In the genomic region with DNA sequence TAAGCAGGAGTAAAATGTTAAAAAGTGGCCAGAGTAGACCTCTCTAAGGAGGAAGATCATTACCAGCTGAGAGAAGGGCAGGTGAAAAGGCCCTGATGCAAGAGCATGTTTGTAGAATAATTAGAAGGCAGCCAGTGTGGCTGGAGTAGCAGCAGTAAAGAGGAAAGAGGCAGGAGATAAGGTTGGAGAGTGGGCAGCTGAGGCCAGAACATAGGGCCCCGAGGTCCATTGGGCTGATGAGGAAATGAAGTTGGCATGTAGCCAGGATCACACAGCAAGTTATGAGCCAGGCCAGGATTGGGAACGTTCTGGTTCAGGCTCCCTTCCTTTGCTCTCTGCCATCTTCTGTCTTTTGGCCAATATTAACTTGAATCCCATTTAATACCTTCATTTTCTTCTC, we compare ENCODE assay signal across 1 cellular context.
TF ChIP-seq lines count a peak whose summit lies in the region.

No MANE protein-coding gene starts in this region.

TF ChIP-seq in SK-N-SH treated with all-trans-retinoic acid at 6 μM for 48 hours, 23 proteins besides CTCF, POLR2A, EP300 and RAD21 (continued from another document):
- TF ChIP-seq, protein P1, sequence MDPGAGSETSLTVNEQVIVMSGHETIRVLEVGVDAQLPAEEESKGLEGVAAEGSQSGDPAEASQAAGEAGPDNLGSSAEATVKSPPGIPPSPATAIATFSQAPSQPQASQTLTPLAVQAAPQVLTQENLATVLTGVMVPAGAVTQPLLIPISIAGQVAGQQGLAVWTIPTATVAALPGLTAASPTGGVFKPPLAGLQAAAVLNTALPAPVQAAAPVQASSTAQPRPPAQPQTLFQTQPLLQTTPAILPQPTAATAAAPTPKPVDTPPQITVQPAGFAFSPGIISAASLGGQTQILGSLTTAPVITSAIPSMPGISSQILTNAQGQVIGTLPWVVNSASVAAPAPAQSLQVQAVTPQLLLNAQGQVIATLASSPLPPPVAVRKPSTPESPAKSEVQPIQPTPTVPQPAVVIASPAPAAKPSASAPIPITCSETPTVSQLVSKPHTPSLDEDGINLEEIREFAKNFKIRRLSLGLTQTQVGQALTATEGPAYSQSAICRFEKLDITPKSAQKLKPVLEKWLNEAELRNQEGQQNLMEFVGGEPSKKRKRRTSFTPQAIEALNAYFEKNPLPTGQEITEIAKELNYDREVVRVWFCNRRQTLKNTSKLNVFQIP (CRISPR knock-in tag; IDR thresholded peaks at IDR 0.05; ENCODE audit: borderline replicate concordance, low read depth) = no peak
- TF ChIP-seq SNAI2 (CRISPR knock-in tag; IDR thresholded peaks at IDR 0.05) = no peak
- TF ChIP-seq, protein P2, sequence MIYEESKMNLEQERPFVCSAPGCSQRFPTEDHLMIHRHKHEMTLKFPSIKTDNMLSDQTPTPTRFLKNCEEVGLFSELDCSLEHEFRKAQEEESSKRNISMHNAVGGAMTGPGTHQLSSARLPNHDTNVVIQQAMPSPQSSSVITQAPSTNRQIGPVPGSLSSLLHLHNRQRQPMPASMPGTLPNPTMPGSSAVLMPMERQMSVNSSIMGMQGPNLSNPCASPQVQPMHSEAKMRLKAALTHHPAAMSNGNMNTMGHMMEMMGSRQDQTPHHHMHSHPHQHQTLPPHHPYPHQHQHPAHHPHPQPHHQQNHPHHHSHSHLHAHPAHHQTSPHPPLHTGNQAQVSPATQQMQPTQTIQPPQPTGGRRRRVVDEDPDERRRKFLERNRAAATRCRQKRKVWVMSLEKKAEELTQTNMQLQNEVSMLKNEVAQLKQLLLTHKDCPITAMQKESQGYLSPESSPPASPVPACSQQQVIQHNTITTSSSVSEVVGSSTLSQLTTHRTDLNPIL (CRISPR knock-in tag; IDR thresholded peaks at IDR 0.05; ENCODE audit: low read depth) = no peak
- no peak for TF ChIP-seq ZNF70 (CRISPR knock-in tag; IDR thresholded peaks at IDR 0.05)
- TF ChIP-seq, protein P3, sequence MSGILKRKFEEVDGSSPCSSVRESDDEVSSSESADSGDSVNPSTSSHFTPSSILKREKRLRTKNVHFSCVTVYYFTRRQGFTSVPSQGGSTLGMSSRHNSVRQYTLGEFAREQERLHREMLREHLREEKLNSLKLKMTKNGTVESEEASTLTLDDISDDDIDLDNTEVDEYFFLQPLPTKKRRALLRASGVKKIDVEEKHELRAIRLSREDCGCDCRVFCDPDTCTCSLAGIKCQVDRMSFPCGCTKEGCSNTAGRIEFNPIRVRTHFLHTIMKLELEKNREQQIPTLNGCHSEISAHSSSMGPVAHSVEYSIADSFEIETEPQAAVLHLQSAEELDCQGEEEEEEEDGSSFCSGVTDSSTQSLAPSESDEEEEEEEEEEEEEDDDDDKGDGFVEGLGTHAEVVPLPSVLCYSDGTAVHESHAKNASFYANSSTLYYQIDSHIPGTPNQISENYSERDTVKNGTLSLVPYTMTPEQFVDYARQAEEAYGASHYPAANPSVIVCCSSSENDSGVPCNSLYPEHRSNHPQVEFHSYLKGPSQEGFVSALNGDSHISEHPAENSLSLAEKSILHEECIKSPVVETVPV (CRISPR knock-in tag; IDR thresholded peaks at IDR 0.05) = no peak
- no peak for TF ChIP-seq ZNF8 (CRISPR knock-in tag; IDR thresholded peaks at IDR 0.05)
- TF ChIP-seq, protein P4, sequence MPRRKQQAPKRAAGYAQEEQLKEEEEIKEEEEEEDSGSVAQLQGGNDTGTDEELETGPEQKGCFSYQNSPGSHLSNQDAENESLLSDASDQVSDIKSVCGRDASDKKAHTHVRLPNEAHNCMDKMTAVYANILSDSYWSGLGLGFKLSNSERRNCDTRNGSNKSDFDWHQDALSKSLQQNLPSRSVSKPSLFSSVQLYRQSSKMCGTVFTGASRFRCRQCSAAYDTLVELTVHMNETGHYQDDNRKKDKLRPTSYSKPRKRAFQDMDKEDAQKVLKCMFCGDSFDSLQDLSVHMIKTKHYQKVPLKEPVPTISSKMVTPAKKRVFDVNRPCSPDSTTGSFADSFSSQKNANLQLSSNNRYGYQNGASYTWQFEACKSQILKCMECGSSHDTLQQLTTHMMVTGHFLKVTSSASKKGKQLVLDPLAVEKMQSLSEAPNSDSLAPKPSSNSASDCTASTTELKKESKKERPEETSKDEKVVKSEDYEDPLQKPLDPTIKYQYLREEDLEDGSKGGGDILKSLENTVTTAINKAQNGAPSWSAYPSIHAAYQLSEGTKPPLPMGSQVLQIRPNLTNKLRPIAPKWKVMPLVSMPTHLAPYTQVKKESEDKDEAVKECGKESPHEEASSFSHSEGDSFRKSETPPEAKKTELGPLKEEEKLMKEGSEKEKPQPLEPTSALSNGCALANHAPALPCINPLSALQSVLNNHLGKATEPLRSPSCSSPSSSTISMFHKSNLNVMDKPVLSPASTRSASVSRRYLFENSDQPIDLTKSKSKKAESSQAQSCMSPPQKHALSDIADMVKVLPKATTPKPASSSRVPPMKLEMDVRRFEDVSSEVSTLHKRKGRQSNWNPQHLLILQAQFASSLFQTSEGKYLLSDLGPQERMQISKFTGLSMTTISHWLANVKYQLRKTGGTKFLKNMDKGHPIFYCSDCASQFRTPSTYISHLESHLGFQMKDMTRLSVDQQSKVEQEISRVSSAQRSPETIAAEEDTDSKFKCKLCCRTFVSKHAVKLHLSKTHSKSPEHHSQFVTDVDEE (CRISPR knock-in tag; IDR thresholded peaks at IDR 0.05) = no peak
